ENCODE assay signal across 19 cellular contexts in the genomic region with DNA sequence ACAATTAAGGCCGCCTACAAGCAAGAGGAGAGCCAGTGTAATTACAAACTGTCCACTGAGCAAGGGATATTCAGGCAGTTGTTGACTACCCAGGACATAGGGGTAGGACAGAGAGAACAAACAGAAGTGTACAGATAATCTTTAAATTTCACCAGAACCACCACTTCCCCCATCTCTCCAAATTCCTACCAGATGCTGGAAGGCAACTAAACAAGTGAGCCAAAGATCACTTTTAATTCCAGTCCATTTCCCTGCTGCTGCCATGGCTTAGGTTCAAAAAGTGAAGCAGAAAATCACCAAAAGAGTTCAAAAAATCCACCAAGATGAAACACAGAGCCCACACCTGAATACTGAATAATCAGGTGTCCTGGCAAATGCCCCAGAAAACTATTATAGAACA.
DNase-seq lines count a peak whose midpoint lies in the region; ATAC-seq, FAIRE-seq and TF ChIP-seq lines count a peak whose summit lies in the region.
"Had no signal": no experiment of that assay in that cellular context is flagged by ENCODE, and none has a peak within 500 bp of the region (broad histone marks: within the 10 kb centered on the region; RNA-seq: fewer than 3 reads in every experiment).

No MANE protein-coding gene starts in this region.

- CTCF ChIA-PET in HepG2 (lab: Yijun Ruan, JAX; ENCODE audit: low intra/inter-chr PET ratio, low total read pairs): no interaction called here

- H3K36me3 Mint-ChIP-seq in endothelial cell (ENCODE audit: low read depth, unreplicated experiment): peaks cover 40% of the 10 kb centered on the region
- H3K36me3 Mint-ChIP-seq in nephron (ENCODE audit: low read depth): peaks cover 21% of the 10 kb centered on the region
- H3K36me3 Mint-ChIP-seq: naive B cell had no signal

- no peak overlapping the region for H4K8ac ChIP-seq in neuronal stem cell (ENCODE audit: low read depth, low read length)

- peaks cover 52% of the 10 kb centered on the region for H3K79me2 ChIP-seq in HepG2 (ENCODE audit: insufficient read depth, low read length)

- H3K27ac Mint-ChIP-seq in endothelial cell (ENCODE audit: unreplicated experiment) (peak overlapping the region; percentile 87), nephron (peak overlapping the region; percentile 66 to 84 (median 73))
- H3K27ac Mint-ChIP-seq: activated T-helper 2 cell treated with anti-CD3 and anti-CD28 coated beads, Interferon-gamma antibody, Interleukin-2, Interleukin-4, amounts not matched to agents 10 μg/mL and 5 μg/mL and 100 μg/mL, durations not matched to agents 14 hours and 24 hours and 36 hours; CD8-positive, alpha-beta memory T cell; stimulated activated naive CD8-positive, alpha-beta T cell treated with anti-CD3 and anti-CD28 coated beads, Interleukin-15, amount 100 ng/mL, for 72 hours had no signal

- no peak overlapping the region for H3K18ac ChIP-seq in neuronal stem cell (ENCODE audit: low read length)

- H3K9me3 ChIP-seq in HepG2 (ENCODE audit: low read length) (no peaks in the 10 kb centered on the region), right lobe of liver (no peaks in the 10 kb centered on the region), neuronal stem cell (replicated peaks in 1 of 2; ENCODE audit: control insufficient read depth in 2 of 2, insufficient read depth in 1 of 2, low read depth in 1 of 2, low read length in 2 of 2) (no peaks in the 10 kb centered on the region)

- H2AFZ ChIP-seq in HepG2 (ENCODE audit: low read length) (no peak overlapping the region), neuronal stem cell (ENCODE audit: low read length) (no peak overlapping the region)

- peaks cover 39% of the 10 kb centered on the region for H3K4me1 ChIP-seq in HepG2 (ENCODE audit: insufficient read depth, low read length)
- peaks cover 0 to 13% (median 8%) of the 10 kb centered on the region in 4 donors for H3K4me1 ChIP-seq in right lobe of liver
- peaks cover 15 to 40% of the 10 kb centered on the region in 2 donors for H3K4me1 ChIP-seq in neuronal stem cell (ENCODE audit: control insufficient read depth in 2 of 2, insufficient read depth in 1 of 2, low read depth in 1 of 2, low read length in 2 of 2)

- H3K14ac ChIP-seq in neuronal stem cell (ENCODE audit: low read length): no peak overlapping the region

- no TSS peak for BruUV-seq in HepG2 (replicated peaks; lab: Mats Ljungman, UMichigan)

- H3K9ac ChIP-seq in HepG2 (ENCODE audit: insufficient read depth, low read depth, low read length) (no peak overlapping the region), neuronal stem cell (ENCODE audit: low read depth, low read length, poor library complexity) (no peak overlapping the region)

- TF ChIP-seq EP300 in HepG2 (IDR thresholded peaks at IDR 0.05; ENCODE audit: low read depth in 2 of 2, low read length in 2 of 2) (no peak), HepG2 (CRISPR knock-in tag; IDR thresholded peaks at IDR 0.05; ENCODE audit: borderline replicate concordance) (no peak)

- no peak overlapping the region for H3K27ac ChIP-seq in HepG2 (ENCODE audit: extremely low read length, insufficient read depth, low read length)
- no peak overlapping the region for H3K27ac ChIP-seq in right lobe of liver
- no peak overlapping the region for H3K27ac ChIP-seq in neuronal stem cell (replicated peaks; ENCODE audit: low read length)

- H3K79me1 ChIP-seq in neuronal stem cell (ENCODE audit: low read depth, low read length): no peaks in the 10 kb centered on the region

- ATAC-seq in HepG2: peak; percentile 19; the same call in 1 of the 3 replicates
- ATAC-seq in right lobe of liver: no peak
- ATAC-seq in GM21529 (IDR thresholded peaks at IDR 0.05; ENCODE audit: unreplicated experiment): no peak
- no peak for ATAC-seq in GM21360 (IDR thresholded peaks at IDR 0.05; ENCODE audit: unreplicated experiment)
- ATAC-seq: activated CD4-positive, CD25-positive, alpha-beta regulatory T cell treated with anti-CD3 and anti-CD28 coated beads, Interleukin-2, amount 50 U/mL, for 24 hours; left ventricle myocardium superior; stimulated activated naive CD8-positive, alpha-beta T cell treated with anti-CD3 and anti-CD28 coated beads, Interleukin-15, amount 100 ng/mL, for 72 hours had no signal

- H3K4me3 Mint-ChIP-seq in endothelial cell (ENCODE audit: unreplicated experiment) (peak overlapping the region; percentile 22), nephron (no peak overlapping the region)
- H3K4me3 Mint-ChIP-seq: CD8-positive, alpha-beta memory T cell; naive B cell; stimulated activated naive CD8-positive, alpha-beta T cell treated with anti-CD3 and anti-CD28 coated beads, Interleukin-15, amount 100 ng/mL, for 72 hours had no signal

- 88% methylated on average over 1 of the region's 1 CpG for WGBS in HepG2 (ENCODE audit: low lambda C conversion rate)
- WGBS in right lobe of liver (ENCODE audit: insufficient coverage, low coverage, low lambda C conversion rate, missing lambda C conversion rate): no CpG with 5 or more reads among the region's 1 CpG
- no CpG with 5 or more reads among the region's 1 CpG for WGBS in neuronal stem cell (ENCODE audit: extremely low coverage in 2 of 2, insufficient read length in 2 of 2, insufficient replicate concordance in 1 of 2), 2 donors

- POLR2A ChIA-PET in HepG2 (lab: Yijun Ruan, JAX): no interaction called here

- no peak overlapping the region for H2AK5ac ChIP-seq in neuronal stem cell (ENCODE audit: low read depth, low read length)

- H3K9me3 Mint-ChIP-seq in endothelial cell (ENCODE audit: unreplicated experiment) (no peaks in the 10 kb centered on the region), nephron (no peaks in the 10 kb centered on the region)
- H3K9me3 Mint-ChIP-seq: activated T-helper 2 cell treated with anti-CD3 and anti-CD28 coated beads, Interferon-gamma antibody, Interleukin-2, Interleukin-4, amounts not matched to agents 10 μg/mL and 5 μg/mL and 100 μg/mL, durations not matched to agents 14 hours and 24 hours and 36 hours; CD8-positive, alpha-beta memory T cell; naive B cell; stimulated activated naive CD8-positive, alpha-beta T cell treated with anti-CD3 and anti-CD28 coated beads, Interleukin-15, amount 100 ng/mL, for 72 hours had no signal

- TF ChIP-seq RAD21 in HepG2 (CRISPR knock-in tag; IDR thresholded peaks at IDR 0.05): no peak

- TF ChIP-seq CTCF in HepG2 (CRISPR knock-in tag; IDR thresholded peaks at IDR 0.05) (no peak), right lobe of liver (IDR thresholded peaks at IDR 0.05) (no peak), endothelial cell (IDR thresholded peaks at IDR 0.05; ENCODE audit: unreplicated experiment) (no peak), nephron (IDR thresholded peaks at IDR 0.05; ENCODE audit: unreplicated experiment in 3 of 3) (no peak)

- FAIRE-seq in HepG2 (lab: Jason Lieb, UNC): no peak
- FAIRE-seq: urothelium cell line had no signal

- H3K27me3 Mint-ChIP-seq in endothelial cell (ENCODE audit: unreplicated experiment): peaks cover 21% of the 10 kb centered on the region
- no peaks in the 10 kb centered on the region for H3K27me3 Mint-ChIP-seq in nephron (ENCODE audit: low read depth)

- H3K27me3 ChIP-seq in HepG2 (ENCODE audit: control insufficient read depth in 1 of 2, insufficient read depth in 2 of 2, low read length in 2 of 2) (no peaks in the 10 kb centered on the region), right lobe of liver (no peaks in the 10 kb centered on the region), neuronal stem cell (ENCODE audit: control insufficient read depth in 3 of 3, insufficient read depth in 3 of 3, low read depth in 1 of 3, low read length in 3 of 3) (no peaks in the 10 kb centered on the region)

- H3K4me2 ChIP-seq in HepG2 (ENCODE audit: low read depth, low read length) (no peak overlapping the region), neuronal stem cell (ENCODE audit: insufficient read depth, low read length, poor library complexity, severe bottlenecking) (no peak overlapping the region)

- in situ Hi-C loops in HepG2 (cut with HindIII; ENCODE audit: extremely low pct_ligation_motif_present, low pct_unique_long_range_greater_than_20kb): no loop called here

- peaks cover 20 to 72% of the 10 kb centered on the region in 2 experiments for H3K36me3 ChIP-seq in HepG2 (replicated peaks in 1 of 2; ENCODE audit: control insufficient read depth in 1 of 2, insufficient read depth in 2 of 2, low read length in 2 of 2)
- H3K36me3 ChIP-seq in right lobe of liver: no peaks in the 10 kb centered on the region
- H3K36me3 ChIP-seq in neuronal stem cell (replicated peaks in 1 of 2; ENCODE audit: control insufficient read depth in 2 of 2, insufficient read depth in 2 of 2, low read length in 2 of 2): peaks cover 8 to 20% of the 10 kb centered on the region in 2 donors

- DNase-seq in HepG2 (ENCODE audit: low spot score) (no peak), right lobe of liver (no peak), endothelial cell (ENCODE audit: low spot score) (no peak), neuronal stem cell (ENCODE audit: low spot score) (no peak), activated gamma-delta T cell (lab: John Stamatoyannopoulos, UW) (no peak)
- DNase-seq: CD8-positive, alpha-beta memory T cell; cerebellar nuclear complex; left ventricle myocardium superior; naive B cell; NCI-H187 treated with DMSO at 0.1 percent for 48 hours; NCI-H510A; SHP77; stimulated activated naive CD8-positive, alpha-beta T cell treated with anti-CD3 and anti-CD28 coated beads, Interleukin-15, amount 100 ng/mL, for 72 hours had no signal

- peaks cover 62% of the 10 kb centered on the region for H3K4me1 Mint-ChIP-seq in endothelial cell (ENCODE audit: unreplicated experiment)
- peaks cover 78% of the 10 kb centered on the region for H3K4me1 Mint-ChIP-seq in nephron
- H3K4me1 Mint-ChIP-seq: CD8-positive, alpha-beta memory T cell; naive B cell; stimulated activated naive CD8-positive, alpha-beta T cell treated with anti-CD3 and anti-CD28 coated beads, Interleukin-15, amount 100 ng/mL, for 72 hours had no signal

- H3K4ac ChIP-seq in neuronal stem cell (ENCODE audit: low read length): no peak overlapping the region

- peaks cover 35% of the 10 kb centered on the region for H4K20me1 ChIP-seq in HepG2 (ENCODE audit: insufficient read depth, low read length)

- TF ChIP-seq POLR2A in HepG2 (IDR thresholded peaks at IDR 0.05; ENCODE audit: insufficient read depth in 1 of 2, low read depth in 2 of 2, low read length in 2 of 2) (no peak), right lobe of liver (IDR thresholded peaks at IDR 0.05) (no peak)

- no peak overlapping the region for H2BK5ac ChIP-seq in neuronal stem cell (ENCODE audit: low read length)

- no peak overlapping the region for H2BK12ac ChIP-seq in neuronal stem cell (ENCODE audit: low read length)

- no peak overlapping the region for H2BK15ac ChIP-seq in neuronal stem cell (ENCODE audit: low read length)

- H3K4me3 ChIP-seq in HepG2 (replicated peaks in 1 of 3; ENCODE audit: insufficient read depth in 1 of 3, low read depth in 2 of 3, low read length in 3 of 3) (no peak overlapping the region), right lobe of liver (no peak overlapping the region), neuronal stem cell (ENCODE audit: low read length in 2 of 2) (no peak overlapping the region)

- H4K91ac ChIP-seq in neuronal stem cell (ENCODE audit: low read depth, low read length, poor library complexity): no peak overlapping the region

- intact Hi-C loops in HepG2 (cut with micrococcal nuclease; ENCODE audit: unreplicated experiment): no loop called here
- intact Hi-C loops in right lobe of liver (cut with DNase I): no loop called here

- no peak overlapping the region for H3K23ac ChIP-seq in neuronal stem cell (ENCODE audit: low read depth, low read length, poor library complexity)

- no peak overlapping the region for H2BK120ac ChIP-seq in neuronal stem cell (ENCODE audit: low read depth, low read length)
